ENCODE assay signal across 9 cellular contexts in genomic region chr22:35921777-35922176, GRCh38.
A peak's percentile ranks its signal among the peaks of the same experiment; 100 is the strongest.
DNase-seq lines count a peak whose midpoint lies in the region; ATAC-seq and TF ChIP-seq lines count a peak whose summit lies in the region.
"Had no signal": no experiment of that assay in that cellular context is flagged by ENCODE, and none has a peak within 500 bp of the region (broad histone marks: within the 10 kb centered on the region; RNA-seq: fewer than 3 reads in every experiment).

No MANE protein-coding gene starts in this region.

- H3K27me3 Mint-ChIP-seq in GM23338 (ENCODE audit: insufficient read depth, low read depth, poor library complexity): no peaks in the 10 kb centered on the region
- no peaks in the 10 kb centered on the region for H3K27me3 Mint-ChIP-seq in activated T-cell treated with anti-CD3 and anti-CD28 coated beads, Interleukin-2, amount 50 U/mL, for 72 hours (ENCODE audit: low read depth)

- peaks cover 78% of the 10 kb centered on the region for H3K79me2 ChIP-seq in GM23338 (replicated peaks; ENCODE audit: insufficient read depth)

- no peak overlapping the region for H3K4me3 Mint-ChIP-seq in GM23338
- H3K4me3 Mint-ChIP-seq in activated T-cell treated with anti-CD3 and anti-CD28 coated beads, Interleukin-2, amount 50 U/mL, for 72 hours: no peak overlapping the region

- no peaks in the 10 kb centered on the region for H3K27me3 ChIP-seq in GM23338 (ENCODE audit: insufficient read depth)

- no peaks in the 10 kb centered on the region for H3F3A ChIP-seq in GM23338 (replicated peaks; ENCODE audit: low read depth)

- TF ChIP-seq CTCF in C4-2B (conservative IDR thresholded peaks at IDR 0.05) (peak; percentile 82), GM23338 (conservative IDR thresholded peaks at IDR 0.05; ENCODE audit: low read depth in 2 of 2) (peak; percentile 64 to 86)

- no peaks in the 10 kb centered on the region for H3K36me3 ChIP-seq in GM23338 (ENCODE audit: insufficient read depth)

- H3K4me1 Mint-ChIP-seq in GM23338: peaks cover 17% of the 10 kb centered on the region
- H3K4me1 Mint-ChIP-seq in activated T-cell treated with anti-CD3 and anti-CD28 coated beads, Interleukin-2, amount 50 U/mL, for 72 hours (ENCODE audit: low read depth): peaks cover 6% of the 10 kb centered on the region

- no peak overlapping the region for H3K4me3 ChIP-seq in GM23338
- H3K4me3 ChIP-seq: SK-N-MC had no signal

- DNase-seq in GM23338 (ENCODE audit: low spot score): peak; percentile 77
- peak; percentile 18 to 64 for DNase-seq in NCI-H526 (lab: John Stamatoyannopoulos, UW)
- peak; percentile 33 to 51 for DNase-seq in activated T-cell treated with anti-CD3 and anti-CD28 coated beads, Interleukin-2, amount 50 U/mL, for 72 hours
- peak; percentile 68 for DNase-seq in glomerular endothelial cell (ENCODE audit: extremely low read depth, low read depth, low spot score)
- DNase-seq in pons (ENCODE audit: low spot score): peak; percentile 68
- no peak for DNase-seq in GF-D8 (lab: John Stamatoyannopoulos, UW)

- no peaks in the 10 kb centered on the region for H3K9me3 Mint-ChIP-seq in GM23338
- H3K9me3 Mint-ChIP-seq in activated T-cell treated with anti-CD3 and anti-CD28 coated beads, Interleukin-2, amount 50 U/mL, for 72 hours: no peaks in the 10 kb centered on the region

- ATAC-seq in GM23338: peak; percentile 97
- peak; percentile 77 for ATAC-seq in activated T-cell treated with anti-CD3 and anti-CD28 coated beads, Interleukin-2, amount 50 U/mL, for 72 hours (replicated peaks in 1 of 2)
- no peak for ATAC-seq in HG02938 (IDR thresholded peaks at IDR 0.05; ENCODE audit: unreplicated experiment)

- H3K9me2 ChIP-seq in GM23338 (ENCODE audit: insufficient read depth): no peaks in the 10 kb centered on the region

- no peaks in the 10 kb centered on the region for H3K36me3 Mint-ChIP-seq in GM23338 (ENCODE audit: low read depth)
- H3K36me3 Mint-ChIP-seq in activated T-cell treated with anti-CD3 and anti-CD28 coated beads, Interleukin-2, amount 50 U/mL, for 72 hours (ENCODE audit: insufficient read depth in 2 of 2): no peaks in the 10 kb centered on the region

- H4K20me1 ChIP-seq in GM23338 (replicated peaks; ENCODE audit: insufficient read depth): peaks cover 4% of the 10 kb centered on the region; the same call in 1 of the 2 replicates

- peak overlapping the region; percentile 41; the same call in 1 of the 2 replicates for H3K27ac Mint-ChIP-seq in GM23338
- no peak overlapping the region for H3K27ac Mint-ChIP-seq in activated T-cell treated with anti-CD3 and anti-CD28 coated beads, Interleukin-2, amount 50 U/mL, for 72 hours

- H3K4me1 ChIP-seq in GM23338 (ENCODE audit: insufficient read depth): peaks cover 7% of the 10 kb centered on the region; the same call in 1 of the 2 replicates

- no peak overlapping the region for H3K4me2 ChIP-seq in GM23338

- no peak overlapping the region for H2AFZ ChIP-seq in GM23338

- H3K27ac ChIP-seq in C4-2B: no peak overlapping the region
- H3K27ac ChIP-seq in GM23338 (ENCODE audit: low read depth): no peak overlapping the region
- H3K27ac ChIP-seq: SK-N-MC had no signal

TF ChIP-seq in GM23338, 12 proteins besides CTCF, POLR2A, EP300 and RAD21:
- TF ChIP-seq REST (IDR thresholded peaks at IDR 0.05; ENCODE audit: unreplicated experiment) (no peak), POLR2AphosphoS5 (IDR thresholded peaks at IDR 0.05; ENCODE audit: low read depth) (no peak)
TF ChIP-seq in GM23338: peak in this region for 0.
